13 cellular contexts compared by ENCODE assay signal in the genomic region with DNA sequence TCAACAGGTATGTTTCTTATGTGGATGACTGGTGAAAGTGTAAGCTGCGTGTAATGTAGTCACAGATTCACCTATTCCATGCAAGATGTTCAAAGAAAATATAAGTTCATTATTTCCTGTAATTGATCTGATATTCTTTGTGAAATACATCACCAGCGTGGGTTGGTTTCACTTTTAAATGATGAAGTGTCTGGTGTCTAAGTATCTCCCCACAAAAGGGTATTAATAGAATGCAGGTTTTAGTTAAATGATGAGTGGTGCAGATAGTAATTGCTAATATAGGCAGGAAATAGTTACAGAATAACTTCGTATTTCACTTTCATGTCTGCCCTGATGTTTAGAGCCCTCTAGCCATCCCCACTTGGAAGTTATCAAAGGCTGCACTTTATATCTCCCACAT. TPM values are rescaled to one million over a fixed set of nuclear protein-coding genes. Genes with fewer than 3 reads are reported as not detected.
DNase-seq lines count a peak whose midpoint lies in the region; ATAC-seq, FAIRE-seq and TF ChIP-seq lines count a peak whose summit lies in the region.
"Had no signal": no experiment of that assay in that cellular context is flagged by ENCODE, and none has a peak within 500 bp of the region (broad histone marks: within the 10 kb centered on the region; RNA-seq: fewer than 3 reads in every experiment).

No MANE protein-coding gene starts in this region.

- H3K9me3 ChIP-seq in kidney (ENCODE audit: control insufficient read depth in 1 of 2, low read length in 2 of 2): no peaks in the 10 kb centered on the region
- H3K9me3 ChIP-seq: lower lobe of right lung had no signal

- no peaks in the 10 kb centered on the region for H3K4me1 ChIP-seq in kidney (ENCODE audit: control insufficient read depth in 1 of 2, insufficient read depth in 1 of 2, low read depth in 1 of 2, low read length in 2 of 2)
- H3K4me1 ChIP-seq: heart right ventricle, lower lobe of right lung, parathyroid adenoma had no signal

- H3K27ac ChIP-seq in kidney (ENCODE audit: low read depth in 2 of 2, low read length in 2 of 2): no peak overlapping the region
- H3K27ac ChIP-seq: heart right ventricle, lower lobe of right lung, parathyroid adenoma, VCaP had no signal

- peaks cover 0 to 4% of the 10 kb centered on the region in 2 donors for H3K36me3 ChIP-seq in kidney (ENCODE audit: control insufficient read depth in 1 of 2, insufficient read depth in 2 of 2, low read length in 2 of 2)

- FAIRE-seq in kidney (lab: Jason Lieb, UNC): no peak

- no peak for TF ChIP-seq CTCF in kidney (IDR thresholded peaks at IDR 0.05; ENCODE audit: borderline replicate concordance, extremely low read depth, insufficient read depth)

- ATAC-seq in GM21423 (IDR thresholded peaks at IDR 0.05; ENCODE audit: unreplicated experiment) (peak; percentile 91), HG03175 (IDR thresholded peaks at IDR 0.05; ENCODE audit: unreplicated experiment) (peak; percentile 91)
- ATAC-seq: heart right ventricle, lower lobe of right lung had no signal

- intact Hi-C loops in kidney (cut with DNase I): no loop called here

- H3K4me3 ChIP-seq in kidney (ENCODE audit: low read length in 2 of 2): no peak overlapping the region
- H3K4me3 ChIP-seq: heart right ventricle, lower lobe of right lung had no signal

- H3K9ac ChIP-seq in kidney (ENCODE audit: low read length in 2 of 2): no peak overlapping the region
- H3K9ac ChIP-seq: parathyroid adenoma had no signal

- DNase-seq in stimulated activated CD4-positive, alpha-beta T cell treated with anti-CD3 and anti-CD28 coated beads, Interleukin-15, amount 100 ng/mL, for 24 hours: peak; percentile 11
- no peak for DNase-seq in stimulated activated CD4-positive, alpha-beta T cell treated with anti-CD3 and anti-CD28 coated beads, Interleukin-1b, Interleukin-23, amount 100 ng/mL, for 48 hours
- DNase-seq in NCI-H1694 (lab: John Stamatoyannopoulos, UW): no peak
- DNase-seq in NCI-H2107 treated with DMSO at 0.1 percent for 48 hours (lab: John Stamatoyannopoulos, UW; ENCODE audit: unreplicated experiment): no peak
- no peak for DNase-seq in kidney
- no peak for DNase-seq in dermis blood vessel endothelial cell
- DNase-seq: heart right ventricle; lower lobe of right lung; stimulated activated CD4-positive, alpha-beta T cell treated with anti-CD3 and anti-CD28 coated beads, Interleukin-4, amount 100 ng/mL, for 4 hours had no signal

RNA-seq across cellular contexts. Expression of a gene that starts 22.2 kb away (rescaled TPM):
- total RNA-seq in kidney (3.0 TPM), dermis blood vessel endothelial cell (8.9 and 10.2 TPM in 2 replicates)
- 3.1 TPM for polyA plus RNA-seq in kidney (ENCODE audit: insufficient read depth, low read depth, low replicate concordance)

RNA-seq across cellular contexts. Expression of a gene that starts 32.4 kb away (rescaled TPM):
- 6.3 TPM for total RNA-seq in kidney
- polyA plus RNA-seq in kidney (ENCODE audit: insufficient read depth, low read depth, low replicate concordance): 4.1 TPM
- total RNA-seq in dermis blood vessel endothelial cell: 25.7 and 40.6 TPM in 2 replicates

RNA-seq across cellular contexts. Expression of a gene that starts 36.6 kb away (rescaled TPM):
- 17.2 TPM for total RNA-seq in kidney
- polyA plus RNA-seq in kidney (ENCODE audit: insufficient read depth, low read depth, low replicate concordance): 11.8 TPM
- total RNA-seq in dermis blood vessel endothelial cell: 12.8 and 13.3 TPM in 2 replicates

RNA-seq across cellular contexts. Expression of a gene that starts 44.5 kb away (rescaled TPM):
- total RNA-seq in kidney (1.2 TPM), dermis blood vessel endothelial cell (0.34 and 1.1 TPM in 2 replicates)
- polyA plus RNA-seq in kidney (ENCODE audit: insufficient read depth, low read depth, low replicate concordance): 1.7 TPM

RNA-seq across cellular contexts. Expression of a gene that starts 46.2 kb away (rescaled TPM):
- total RNA-seq in kidney (8.3 TPM), dermis blood vessel endothelial cell (6.3 and 9.7 TPM in 2 replicates)
- polyA plus RNA-seq in kidney (ENCODE audit: insufficient read depth, low read depth, low replicate concordance): 3.5 TPM
